21 cellular contexts compared by ENCODE assay signal in genomic region chr20:10313701-10314100, GRCh38.
DNase-seq lines count a peak whose midpoint lies in the region; TF ChIP-seq lines count a peak whose summit lies in the region.
"Had no signal": no experiment of that assay in that cellular context is flagged by ENCODE, and none has a peak within 500 bp of the region (broad histone marks: within the 10 kb centered on the region; RNA-seq: fewer than 3 reads in every experiment).

No MANE protein-coding gene starts in this region.

- H3K4me1 Mint-ChIP-seq in mesothelial cell of epicardium: peaks cover 8% of the 10 kb centered on the region
- H3K4me1 Mint-ChIP-seq: activated naive CD4-positive, alpha-beta T cell treated with anti-CD3 and anti-CD28 coated beads, Interleukin-2, amount 50 U/mL, for 24 hours had no signal

- 15% methylated on average over 3 of the region's 3 CpGs for WGBS in smooth muscle cell (ENCODE audit: low lambda C conversion rate)

- H3K4me1 ChIP-seq in smooth muscle cell (ENCODE audit: low read depth): peaks cover 23% of the 10 kb centered on the region
- H3K4me1 ChIP-seq: pancreas, stomach had no signal

- no peaks in the 10 kb centered on the region for H3F3A ChIP-seq in smooth muscle cell (ENCODE audit: low read depth)

- peaks cover 49% of the 10 kb centered on the region for H3K27me3 Mint-ChIP-seq in mesothelial cell of epicardium (ENCODE audit: low read depth)

- no peaks in the 10 kb centered on the region for H4K20me1 ChIP-seq in smooth muscle cell (ENCODE audit: low read depth)

- H3K27me3 ChIP-seq in brain microvascular endothelial cell (replicated peaks) (no peaks in the 10 kb centered on the region), smooth muscle cell (ENCODE audit: low read depth) (no peaks in the 10 kb centered on the region)
- H3K27me3 ChIP-seq: pancreas, stomach had no signal

- no peak overlapping the region for H3K4me3 Mint-ChIP-seq in mesothelial cell of epicardium
- H3K4me3 Mint-ChIP-seq: activated CD8-positive, alpha-beta T cell treated with anti-CD3 and anti-CD28 coated beads, Interleukin-2, amount 10 ng/mL, durations not matched to agents 7 days and 5 days; activated naive CD4-positive, alpha-beta T cell treated with anti-CD3 and anti-CD28 coated beads, Interleukin-2, amount 50 U/mL, for 24 hours; activated T-cell treated with anti-CD3 and anti-CD28 coated beads, Interleukin-2, amount 50 U/mL, for 4 hours; T-helper 1 cell treated with Interleukin-12 subunit alpha and Interleukin-12 subunit beta and Interleukin-4 antibody, amounts not matched to agents 30 μg/mL and 1 μg/mL, for 36 hours; WTC11 had no signal

- in situ Hi-C loops in brain microvascular endothelial cell (cut with HindIII; ENCODE audit: low pct_ligation_motif_present, low sequenced_read_pairs): no loop called here

- peak overlapping the region; percentile 82 for H3K4me2 ChIP-seq in smooth muscle cell

- H3K79me2 ChIP-seq in smooth muscle cell (ENCODE audit: low read depth): no peaks in the 10 kb centered on the region

- peak; percentile 22 to 63 for DNase-seq in NCI-H524 (lab: John Stamatoyannopoulos, UW)
- no peak for DNase-seq in NCI-H524 treated with DMSO at 0.1 percent for 48 hours (lab: John Stamatoyannopoulos, UW)
- peak; percentile 21 for DNase-seq in brain microvascular endothelial cell
- DNase-seq in iPS-NIHi7 (ENCODE audit: extremely low spot score): peak; percentile 46
- DNase-seq in smooth muscle cell (lab: John Stamatoyannopoulos, UW; ENCODE audit: unreplicated experiment): no peak
- DNase-seq in stimulated activated CD4-positive, alpha-beta T cell treated with anti-CD3 and anti-CD28 coated beads, Interleukin-2, amount 100 ng/mL, for 48 hours: no peak
- DNase-seq in COLO829 (ENCODE audit: low spot score): no peak
- DNase-seq in mesothelial cell of epicardium (ENCODE audit: low spot score in 2 of 2, unreplicated experiment in 2 of 2): no peak
- DNase-seq: 8988T; activated CD8-positive, alpha-beta T cell treated with anti-CD3 and anti-CD28 coated beads, Interleukin-2, amount 10 ng/mL, durations not matched to agents 7 days and 5 days; activated T-cell treated with anti-CD3 and anti-CD28 coated beads, Interleukin-2, amount 50 U/mL, for 4 hours; NCI-H1417 treated with DMSO at 0.1 percent for 48 hours; NCI-H774; pancreas; SIG-M5; stimulated activated CD4-positive, alpha-beta T cell treated with anti-CD3 and anti-CD28 coated beads, Interleukin-4, amount 100 ng/mL, for 24 hours; stomach had no signal

- H3K9me3 Mint-ChIP-seq in mesothelial cell of epicardium: no peaks in the 10 kb centered on the region
- H3K9me3 Mint-ChIP-seq: activated T-cell treated with anti-CD3 and anti-CD28 coated beads, Interleukin-2, amount 50 U/mL, for 4 hours; T-helper 1 cell treated with Interleukin-12 subunit alpha and Interleukin-12 subunit beta and Interleukin-4 antibody, amounts not matched to agents 30 μg/mL and 1 μg/mL, for 36 hours had no signal

- no peak overlapping the region for H3K27ac Mint-ChIP-seq in mesothelial cell of epicardium
- H3K27ac Mint-ChIP-seq: activated CD8-positive, alpha-beta T cell treated with anti-CD3 and anti-CD28 coated beads, Interleukin-2, amount 10 ng/mL, durations not matched to agents 7 days and 5 days; activated naive CD4-positive, alpha-beta T cell treated with anti-CD3 and anti-CD28 coated beads, Interleukin-2, amount 50 U/mL, for 24 hours; T-helper 1 cell treated with Interleukin-12 subunit alpha and Interleukin-12 subunit beta and Interleukin-4 antibody, amounts not matched to agents 30 μg/mL and 1 μg/mL, for 36 hours; WTC11 had no signal

- H3K9ac ChIP-seq in smooth muscle cell (ENCODE audit: low read depth): peak overlapping the region; percentile 40

- H2AFZ ChIP-seq in smooth muscle cell (ENCODE audit: low read depth): no peak overlapping the region

- no peaks in the 10 kb centered on the region for H3K36me3 ChIP-seq in brain microvascular endothelial cell (replicated peaks)
- no peaks in the 10 kb centered on the region for H3K36me3 ChIP-seq in smooth muscle cell (ENCODE audit: low read depth)
- H3K36me3 ChIP-seq: pancreas, stomach had no signal

- H3K4me3 ChIP-seq in brain microvascular endothelial cell (ENCODE audit: low read depth, low read length): no peak overlapping the region
- peak overlapping the region; percentile 10 for H3K4me3 ChIP-seq in smooth muscle cell
- H3K4me3 ChIP-seq: pancreas, skin epidermis, stomach had no signal

- H3K9me3 ChIP-seq in smooth muscle cell (replicated peaks; ENCODE audit: low read depth): no peaks in the 10 kb centered on the region
- H3K9me3 ChIP-seq: pancreas had no signal

- H3K36me3 Mint-ChIP-seq in mesothelial cell of epicardium: no peaks in the 10 kb centered on the region

- H3K27ac ChIP-seq in brain microvascular endothelial cell (peak overlapping the region; percentile 22), smooth muscle cell (ENCODE audit: low read depth) (peak overlapping the region; percentile 59)
- H3K27ac ChIP-seq: pancreas, skin epidermis, stomach had no signal

- TF ChIP-seq CTCF in brain microvascular endothelial cell (IDR thresholded peaks at IDR 0.05; ENCODE audit: low read depth, low read length, missing control alignments) (no peak), smooth muscle cell (IDR thresholded peaks at IDR 0.05; ENCODE audit: borderline replicate concordance, insufficient read depth, poor library complexity, severe bottlenecking) (no peak), mesothelial cell of epicardium (IDR thresholded peaks at IDR 0.05; ENCODE audit: unreplicated experiment) (no peak)

Comparison
In these comparisons a context has a peak if more than half of its experiments do, and no peak if none do; other contexts are left out.
1. DNase-seq: peak in NCI-H524 (2 of 2), brain microvascular endothelial cell (single experiment) and iPS-NIHi7 (single experiment); none in NCI-H524 treated with DMSO at 0.1 percent for 48 hours (single experiment), smooth muscle cell (single experiment), stimulated activated CD4-positive, alpha-beta T cell treated with anti-CD3 and anti-CD28 coated beads, Interleukin-2, amount 100 ng/mL, for 48 hours (0 of 2), COLO829 (single experiment) and mesothelial cell of epicardium (0 of 2).